In the genomic region with DNA sequence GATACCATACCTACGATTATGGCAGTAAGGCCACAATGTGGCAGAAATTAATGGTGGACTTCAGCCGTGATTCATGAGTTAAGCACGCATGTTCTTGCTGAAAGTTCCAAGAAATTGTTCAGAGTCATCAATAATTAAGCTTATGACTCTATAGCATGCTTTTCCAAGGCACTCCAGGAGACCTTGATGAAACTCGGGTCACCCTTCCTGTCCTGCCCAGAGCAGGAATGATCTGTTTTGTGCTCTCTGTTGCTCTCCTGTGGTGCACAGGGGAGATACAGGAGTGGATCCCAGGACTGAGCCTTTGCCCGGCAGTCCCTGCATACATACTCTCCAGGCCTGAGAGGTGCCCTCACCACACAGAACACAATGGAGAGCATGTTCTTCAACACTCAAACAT, we compare ENCODE assay signal across 9 cellular contexts.
DNase-seq lines count a peak whose midpoint lies in the region; ATAC-seq and TF ChIP-seq lines count a peak whose summit lies in the region.
"Had no signal": no experiment of that assay in that cellular context is flagged by ENCODE, and none has a peak within 500 bp of the region (broad histone marks: within the 10 kb centered on the region; RNA-seq: fewer than 3 reads in every experiment).

No MANE protein-coding gene starts in this region.

- H3K9me3 Mint-ChIP-seq in Calu3 (ENCODE audit: low read depth, unreplicated experiment), result no peaks in the 10 kb centered on the region
- peaks cover 1% of the 10 kb centered on the region for H3K9me3 Mint-ChIP-seq in activated CD4-positive, alpha-beta T cell treated with anti-CD3 and anti-CD28 coated beads for 36 hours (ENCODE audit: low read depth)

- peak; percentile 21 for ATAC-seq in left lung
- ATAC-seq in HG03039 (IDR thresholded peaks at IDR 0.05; ENCODE audit: unreplicated experiment), result no peak
- no peak for ATAC-seq in activated CD4-positive, alpha-beta T cell treated with anti-CD3 and anti-CD28 coated beads for 36 hours
- no peak for ATAC-seq in stimulated activated naive CD8-positive, alpha-beta T cell treated with anti-CD3 and anti-CD28 coated beads, Interleukin-15, Interleukin-2, amounts not matched to agents 100 U/mL and 50 U/mL, for 24 hours

- H3K9me3 ChIP-seq in left lung, result peaks cover 0 to 5% of the 10 kb centered on the region in 2 donors

- peak; percentile 76 for DNase-seq in Calu3
- DNase-seq in Kasumi-1 (lab: John Stamatoyannopoulos, UW), result peak; percentile 2 to 30
- peak; percentile 60 to 83 for DNase-seq in T47D (ENCODE audit: low read depth in 1 of 2, low spot score in 1 of 2)
- DNase-seq in left lung, result no peak
- no peak for DNase-seq in activated CD4-positive, alpha-beta T cell treated with anti-CD3 and anti-CD28 coated beads for 36 hours
- no peak for DNase-seq in stimulated activated naive CD8-positive, alpha-beta T cell treated with anti-CD3 and anti-CD28 coated beads, Interleukin-15, Interleukin-2, amounts not matched to agents 100 U/mL and 50 U/mL, for 24 hours
- DNase-seq in activated gamma-delta T cell treated with Interleukin-2 at 50 U/mL for 16 hours, result no peak

- no TSS peak for BruUV-seq in Calu3 (replicated peaks; lab: Mats Ljungman, UMichigan)

- H3K4me1 Mint-ChIP-seq in Calu3 (ENCODE audit: low read depth, unreplicated experiment), result peaks cover 59% of the 10 kb centered on the region
- H3K4me1 Mint-ChIP-seq in activated CD4-positive, alpha-beta T cell treated with anti-CD3 and anti-CD28 coated beads for 36 hours, result peaks cover 24% of the 10 kb centered on the region

- H3K4me3 Mint-ChIP-seq in Calu3 (ENCODE audit: low read depth, unreplicated experiment), result no peak overlapping the region
- H3K4me3 Mint-ChIP-seq in activated CD4-positive, alpha-beta T cell treated with anti-CD3 and anti-CD28 coated beads for 36 hours, result no peak overlapping the region

- H3K27ac ChIP-seq in left lung, result no peak overlapping the region
- H3K27ac ChIP-seq: HL-60 had no signal

- POLR2A ChIA-PET in activated CD4-positive, alpha-beta T cell treated with anti-CD3 and anti-CD28 coated beads for 36 hours (lab: Charles Lee), result no interaction called here

- no peaks in the 10 kb centered on the region for H3K27me3 Mint-ChIP-seq in Calu3 (ENCODE audit: unreplicated experiment)
- no peaks in the 10 kb centered on the region for H3K27me3 Mint-ChIP-seq in activated CD4-positive, alpha-beta T cell treated with anti-CD3 and anti-CD28 coated beads for 36 hours

- H3K4me3 ChIP-seq in left lung, result no peak overlapping the region

- peaks cover 0 to 9% of the 10 kb centered on the region in 2 donors for H3K36me3 ChIP-seq in left lung

- peaks cover 6% of the 10 kb centered on the region for H3K36me3 Mint-ChIP-seq in Calu3 (ENCODE audit: insufficient read depth, unreplicated experiment)
- H3K36me3 Mint-ChIP-seq in activated CD4-positive, alpha-beta T cell treated with anti-CD3 and anti-CD28 coated beads for 36 hours (ENCODE audit: low read depth), result peaks cover 44% of the 10 kb centered on the region

- peak; percentile 79 for TF ChIP-seq CTCF in Calu3 (IDR thresholded peaks at IDR 0.05; ENCODE audit: unreplicated experiment)
- TF ChIP-seq CTCF in left lung (IDR thresholded peaks at IDR 0.05), result no peak

- no peaks in the 10 kb centered on the region for H3K4me1 ChIP-seq in left lung

- in situ Hi-C loops in T47D (cut with HindIII; ENCODE audit: low pct_unique_long_range_greater_than_20kb, low sequenced_read_pairs), result no loop called here

- CTCF ChIA-PET in Calu3 (lab: Charles Lee), result interaction anchor here (0.5 to 2.3 kb wide), 9 partner anchors 13 to 206 kb away, joined by 3 to 23 read pairs (median 4); no protein-coding TSS in a partner anchor
- CTCF ChIA-PET in activated CD4-positive, alpha-beta T cell treated with anti-CD3 and anti-CD28 coated beads for 36 hours (lab: Charles Lee), result no interaction called here

- intact Hi-C loops in Calu3 (cut with micrococcal nuclease; ENCODE audit: unreplicated experiment), result loop anchor here (1.0 kb wide), 2 partner anchors 119 to 207 kb away; no protein-coding TSS in a partner anchor
- intact Hi-C loops in left lung (cut with DNase I), result no loop called here
- intact Hi-C loops in activated CD4-positive, alpha-beta T cell treated with anti-CD3 and anti-CD28 coated beads for 36 hours (cut with DNase I, micrococcal nuclease), result loop anchor here (10.0 kb wide), 2 partner anchors 607 to 667 kb away; no protein-coding TSS in a partner anchor

- H3K27ac Mint-ChIP-seq in Calu3 (ENCODE audit: unreplicated experiment), result peak overlapping the region; percentile 34
- no peak overlapping the region for H3K27ac Mint-ChIP-seq in activated CD4-positive, alpha-beta T cell treated with anti-CD3 and anti-CD28 coated beads for 36 hours

- no peaks in the 10 kb centered on the region for H3K27me3 ChIP-seq in left lung

Comparison
In these comparisons a context has a peak if more than half of its experiments do, and no peak if none do; other contexts are left out.
1. DNase-seq: peak in Calu3 (single experiment), Kasumi-1 (2 of 2) and T47D (2 of 2); none in left lung (0 of 2), activated CD4-positive, alpha-beta T cell treated with anti-CD3 and anti-CD28 coated beads for 36 hours (single experiment), stimulated activated naive CD8-positive, alpha-beta T cell treated with anti-CD3 and anti-CD28 coated beads, Interleukin-15, Interleukin-2, amounts not matched to agents 100 U/mL and 50 U/mL, for 24 hours (single experiment) and activated gamma-delta T cell treated with Interleukin-2 at 50 U/mL for 16 hours (single experiment).
2. intact Hi-C loops: an anchor here in Calu3 (1.0 kb wide) and activated CD4-positive, alpha-beta T cell treated with anti-CD3 and anti-CD28 coated beads for 36 hours (10.0 kb wide); none called in left lung.